Comparison of ENCODE assay signal across 15 cellular contexts in genomic region chr12:122951406-122951805, GRCh38. TPM values are rescaled to one million over a fixed set of nuclear protein-coding genes. Genes with fewer than 3 reads are reported as not detected.
DNase-seq lines count a peak whose midpoint lies in the region; ATAC-seq and TF ChIP-seq lines count a peak whose summit lies in the region.
"Had no signal": no experiment of that assay in that cellular context is flagged by ENCODE, and none has a peak within 500 bp of the region (broad histone marks: within the 10 kb centered on the region; RNA-seq: fewer than 3 reads in every experiment).

No MANE protein-coding gene starts in this region.

- no peak for TF ChIP-seq RAD21 in SK-N-SH (IDR thresholded peaks at IDR 0.05; ENCODE audit: low read length)

- intact Hi-C loops in MCF 10A (cut with micrococcal nuclease) (loop anchor here (5.0 kb wide), 1 partner anchor 199 kb away; the partner anchor contains the start of gene DENR), breast epithelium (cut with DNase I; ENCODE audit: low total_unique reads) (loop anchor here (10.0 kb wide), 1 partner anchor 157 kb away; no protein-coding TSS in a partner anchor), stomach (cut with DNase I; ENCODE audit: low total_unique reads) (loop anchor here (5.0 kb wide), 1 partner anchor 94 kb away; no protein-coding TSS in a partner anchor)

- 42% methylated on average over 9 of the region's 9 CpGs for WGBS in SK-N-SH (ENCODE audit: low lambda C conversion rate)
- WGBS in stomach, 5 donors, result 42 to 69% (median 57%) methylated on average over 9 of the region's 9 CpGs

- POLR2A ChIA-PET in MCF 10A (lab: Yijun Ruan, JAX) (interaction anchor here (0.7 to 2.2 kb wide), 9 partner anchors 57 to 725 kb away, joined by 3 to 10 read pairs (median 4); no protein-coding TSS in a partner anchor), SK-N-SH (lab: Yijun Ruan, JAX) (no interaction called here)

- H3K27ac Mint-ChIP-seq in MCF 10A (ENCODE audit: low read depth, unreplicated experiment), result peak overlapping the region; percentile 27
- H3K27ac Mint-ChIP-seq: activated T-cell treated with anti-CD3 and anti-CD28 coated beads, Interleukin-2, amount 50 U/mL, for 24 hours had no signal

- no peak overlapping the region for H3K27ac ChIP-seq in breast epithelium
- peak overlapping the region in 1 of 2 experiments; percentile 57; a peak in 2 of 4 replicates for H3K27ac ChIP-seq in SK-N-SH (ENCODE audit: low read depth in 2 of 2, low read length in 1 of 2)
- H3K27ac ChIP-seq in stomach, result peak overlapping the region; percentile 4 to 63 (median 45)
- H3K27ac ChIP-seq: ascending aorta had no signal

- H3K36me3 ChIP-seq in breast epithelium (no peaks in the 10 kb centered on the region), SK-N-SH (replicated peaks in 1 of 2; ENCODE audit: control insufficient read depth in 1 of 2, insufficient read depth in 2 of 2, low read length in 1 of 2) (no peaks in the 10 kb centered on the region), stomach (peaks cover 0 to 4% (median 0%) of the 10 kb centered on the region in 4 donors)
- H3K36me3 ChIP-seq: ascending aorta had no signal

- ATAC-seq in HG02610 (IDR thresholded peaks at IDR 0.05; ENCODE audit: unreplicated experiment), result no peak
- ATAC-seq: naive thymus-derived CD4-positive, alpha-beta T cell had no signal

- no peak overlapping the region for H3K4me3 Mint-ChIP-seq in MCF 10A (ENCODE audit: unreplicated experiment)
- H3K4me3 Mint-ChIP-seq: activated T-cell treated with anti-CD3 and anti-CD28 coated beads, Interleukin-2, amount 50 U/mL, for 24 hours; naive thymus-derived CD4-positive, alpha-beta T cell had no signal

- H3K4me1 ChIP-seq in breast epithelium (peaks cover 13 to 20% of the 10 kb centered on the region in 2 donors), SK-N-SH (ENCODE audit: control insufficient read depth in 1 of 2, insufficient read depth in 2 of 2, low read depth in 1 of 2, low read length in 1 of 2) (peaks cover 0 to 15% of the 10 kb centered on the region in 2 experiments; a peak in 2 of 4 replicates), stomach (peaks cover 18 to 49% (median 22%) of the 10 kb centered on the region in 4 donors)

- CTCF ChIA-PET in MCF 10A (lab: Yijun Ruan, JAX) (interaction anchor here (0.6 to 15.1 kb wide), 11 partner anchors 13 to 158 kb away, joined by 3 to 230 read pairs (median 4); no protein-coding TSS in a partner anchor), SK-N-SH (lab: Yijun Ruan, JAX) (interaction anchor here (1.1 to 13.7 kb wide), 8 partner anchors 13 to 157 kb away, joined by 3 to 148 read pairs (median 8); no protein-coding TSS in a partner anchor)

- DNase-seq in MCF 10A (ENCODE audit: unreplicated experiment) (peak; percentile 77), breast epithelium (ENCODE audit: low spot score in 2 of 2) (no peak), SK-N-SH (no peak), fibroblast of pulmonary artery (ENCODE audit: low read depth) (peak; percentile 21), stomach (peak; percentile 51), NCI-H2029 (lab: John Stamatoyannopoulos, UW) (no peak)
- DNase-seq in activated CD8-positive, alpha-beta memory T cell treated with anti-CD3 and anti-CD28 coated beads, Interleukin-2, amount 50 U/mL, for 4 hours, result no peak
- DNase-seq: activated CD4-positive, CD25-positive, alpha-beta regulatory T cell; activated T-cell treated with anti-CD3 and anti-CD28 coated beads, Interleukin-2, amount 50 U/mL, for 24 hours; naive thymus-derived CD4-positive, alpha-beta T cell; NCI-H1105; NCI-H446 treated with DMSO at 0.1 percent for 48 hours; SHP77 had no signal

- TF ChIP-seq EP300 in SK-N-SH (IDR thresholded peaks at IDR 0.05; ENCODE audit: borderline replicate concordance in 1 of 2, low read depth in 1 of 2, low read length in 1 of 2) (no peak), stomach (IDR thresholded peaks at IDR 0.05) (no peak)

- TF ChIP-seq CTCF in MCF 10A (IDR thresholded peaks at IDR 0.05; ENCODE audit: unreplicated experiment) (no peak), breast epithelium (IDR thresholded peaks at IDR 0.05) (no peak), SK-N-SH (IDR thresholded peaks at IDR 0.05) (no peak), fibroblast of pulmonary artery (IDR thresholded peaks at IDR 0.05; ENCODE audit: low read length, missing control alignments) (no peak), stomach (IDR thresholded peaks at IDR 0.05) (no peak)

- 0 out of 2 replicates have a peak overlapping the region, but pooled peaks have one; percentile 13 for H3K4me2 ChIP-seq in SK-N-SH

- no peaks in the 10 kb centered on the region for H3K9me3 ChIP-seq in breast epithelium
- no peaks in the 10 kb centered on the region for H3K9me3 ChIP-seq in SK-N-SH
- no peaks in the 10 kb centered on the region for H3K9me3 ChIP-seq in stomach
- H3K9me3 ChIP-seq: ascending aorta had no signal

- H3K79me2 ChIP-seq in SK-N-SH (ENCODE audit: insufficient read depth), result no peaks in the 10 kb centered on the region

- H3K36me3 Mint-ChIP-seq in MCF 10A (ENCODE audit: insufficient read depth, unreplicated experiment), result no peaks in the 10 kb centered on the region

- no peaks in the 10 kb centered on the region for H3K27me3 ChIP-seq in breast epithelium
- no peaks in the 10 kb centered on the region for H3K27me3 ChIP-seq in SK-N-SH (ENCODE audit: insufficient read depth)
- H3K27me3 ChIP-seq in stomach, result no peaks in the 10 kb centered on the region
- H3K27me3 ChIP-seq: ascending aorta had no signal

- H3F3A ChIP-seq in SK-N-SH (replicated peaks; ENCODE audit: insufficient read depth), result peaks cover 16% of the 10 kb centered on the region

- TF ChIP-seq POLR2A in breast epithelium (IDR thresholded peaks at IDR 0.05), result no peak
- no peak for TF ChIP-seq POLR2A in stomach (IDR thresholded peaks at IDR 0.05)

- H3K4me1 Mint-ChIP-seq in MCF 10A (ENCODE audit: insufficient read depth, unreplicated experiment), result peaks cover 17% of the 10 kb centered on the region

- H4K20me1 ChIP-seq in SK-N-SH (ENCODE audit: insufficient read depth), result no peaks in the 10 kb centered on the region

- H2AFZ ChIP-seq in SK-N-SH (ENCODE audit: low read depth), result no peak overlapping the region

- BruUV-seq in MCF 10A (replicated peaks; lab: Mats Ljungman, UMichigan), result no TSS peak

- no peak overlapping the region for H3K9ac ChIP-seq in SK-N-SH

- H3K4me3 ChIP-seq in breast epithelium, result no peak overlapping the region
- H3K4me3 ChIP-seq in SK-N-SH (ENCODE audit: low read depth in 2 of 2, low read length in 1 of 2), result no peak overlapping the region
- H3K4me3 ChIP-seq in fibroblast of pulmonary artery (replicated peaks; ENCODE audit: low read depth, low read length), result no peak overlapping the region
- no peak overlapping the region for H3K4me3 ChIP-seq in stomach
- H3K4me3 ChIP-seq: ascending aorta had no signal

- no peaks in the 10 kb centered on the region for H3K27me3 Mint-ChIP-seq in MCF 10A (ENCODE audit: insufficient read depth, unreplicated experiment)
- H3K27me3 Mint-ChIP-seq: activated T-cell treated with anti-CD3 and anti-CD28 coated beads, Interleukin-2, amount 50 U/mL, for 24 hours; naive thymus-derived CD4-positive, alpha-beta T cell had no signal

- H3K9me3 Mint-ChIP-seq in MCF 10A (ENCODE audit: unreplicated experiment), result no peaks in the 10 kb centered on the region
- H3K9me3 Mint-ChIP-seq: activated T-cell treated with anti-CD3 and anti-CD28 coated beads, Interleukin-2, amount 50 U/mL, for 24 hours; naive thymus-derived CD4-positive, alpha-beta T cell had no signal

- no peaks in the 10 kb centered on the region for H3K9me2 ChIP-seq in SK-N-SH

TF ChIP-seq in SK-N-SH, 30 proteins besides CTCF, POLR2A, EP300 and RAD21 (continues in another document):
- peak; percentile 74; the same call in 1 of the 2 replicates for TF ChIP-seq FOSL2 (IDR thresholded peaks at IDR 0.05; ENCODE audit: borderline replicate concordance, low read depth)
- TF ChIP-seq MAX (IDR thresholded peaks at IDR 0.05; ENCODE audit: low read depth), result peak; percentile 86
- TF ChIP-seq PBX3 (IDR thresholded peaks at IDR 0.05), result peak; percentile 87

RNA-seq across cellular contexts. Expression of gene ABCB9, which starts 14.9 kb away (rescaled TPM):
- total RNA-seq in MCF 10A (2022), result 1.6 and 3.2 TPM in 2 replicates
- total RNA-seq in breast epithelium, result 1 to 10 TPM in 2 of 3 donors, under 1 TPM in 1; 0.96 to 8.6 (median 6.2) TPM
- 6.2 and 7.6 TPM in 2 replicates for polyA plus RNA-seq in SK-N-SH (2012; rRNA removed)
- 1.9 and 3.6 TPM in 2 replicates for polyA plus RNA-seq in SK-N-SH (2012; cell fraction: cytosol; rRNA removed)
- polyA plus RNA-seq in SK-N-SH (2012; cell fraction: nucleus; rRNA removed), result 14.0 and 14.7 TPM in 2 replicates
- 10 to 100 TPM in 1 of 5 donors, 1 to 10 TPM in 3, not detected in 1; 1.6 to 29.5 (median 3.6) TPM for total RNA-seq in stomach
- polyA plus RNA-seq in stomach, result 1 to 10 TPM; 1.2 to 2.5 (median 1.9) TPM

RNA-seq across cellular contexts. Expression of gene OGFOD2, which starts 23.6 kb away (rescaled TPM):
- total RNA-seq in MCF 10A (2022), result 17.5 and 22.5 TPM in 2 replicates
- 10 to 100 TPM in 2 of 3 donors, 1 to 10 TPM in 1; 9.0 to 16.5 (median 12.1) TPM for total RNA-seq in breast epithelium
- 22.0 and 25.6 TPM in 2 replicates for polyA plus RNA-seq in SK-N-SH (2012; rRNA removed)
- polyA plus RNA-seq in SK-N-SH (2012; cell fraction: cytosol; rRNA removed), result 7.8 and 13.0 TPM in 2 replicates
- polyA plus RNA-seq in SK-N-SH (2012; cell fraction: nucleus; rRNA removed), result 110 and 155 TPM in 2 replicates
- 10 to 100 TPM in 2 of 5 donors, 1 to 10 TPM in 3; 1.7 to 29.2 (median 8.9) TPM for total RNA-seq in stomach
- 10 to 100 TPM; 16.1 to 27.2 (median 18.9) TPM for polyA plus RNA-seq in stomach

RNA-seq across cellular contexts. Expression of gene ARL6IP4, which starts 29.1 kb away (rescaled TPM):
- total RNA-seq in MCF 10A (2022) (198 and 238 TPM in 2 replicates), breast epithelium (100 to 1,000 TPM; 196 to 279 (median 234) TPM), stomach (100 to 1,000 TPM; 104 to 294 (median 181) TPM)
- polyA plus RNA-seq in SK-N-SH (2012; rRNA removed) (321 and 370 TPM in 2 replicates), stomach (100 to 1,000 TPM; 321 to 432 (median 386) TPM)
- polyA plus RNA-seq in SK-N-SH (2012; cell fraction: cytosol; rRNA removed), result 311 and 326 TPM in 2 replicates
- polyA plus RNA-seq in SK-N-SH (2012; cell fraction: nucleus; rRNA removed), result 430 and 534 TPM in 2 replicates

RNA-seq across cellular contexts. Expression of gene VPS37B, which starts 55.5 kb away (rescaled TPM):
- 33.8 and 37.6 TPM in 2 replicates for total RNA-seq in MCF 10A (2022)
- total RNA-seq in breast epithelium, result 10 to 100 TPM; 15.4 to 37.8 (median 34.4) TPM
- polyA plus RNA-seq in SK-N-SH (2012; rRNA removed), result 20.9 and 41.1 TPM in 2 replicates
- 28.4 and 30.0 TPM in 2 replicates for polyA plus RNA-seq in SK-N-SH (2012; cell fraction: cytosol; rRNA removed)
- polyA plus RNA-seq in SK-N-SH (2012; cell fraction: nucleus; rRNA removed), result 28.8 and 35.8 TPM in 2 replicates
- 100 to 1,000 TPM in 1 of 5 donors, 10 to 100 TPM in 4; 13.4 to 105 (median 68.5) TPM for total RNA-seq in stomach
- polyA plus RNA-seq in stomach, result 10 to 100 TPM; 31.3 to 44.0 (median 37.1) TPM

Comparison
In these comparisons a context has a peak if more than half of its experiments do, and no peak if none do; other contexts are left out.
1. DNase-seq: peak in MCF 10A (single experiment), fibroblast of pulmonary artery (single experiment) and stomach (single experiment); none in breast epithelium (0 of 2), SK-N-SH (single experiment), activated CD8-positive, alpha-beta memory T cell treated with anti-CD3 and anti-CD28 coated beads, Interleukin-2, amount 50 U/mL, for 4 hours (single experiment) and NCI-H2029 (single experiment).
2. H3K27ac ChIP-seq: peak in stomach (5 of 5); none in breast epithelium (0 of 2).